1 cellular context compared by ENCODE assay signal in the genomic region with DNA sequence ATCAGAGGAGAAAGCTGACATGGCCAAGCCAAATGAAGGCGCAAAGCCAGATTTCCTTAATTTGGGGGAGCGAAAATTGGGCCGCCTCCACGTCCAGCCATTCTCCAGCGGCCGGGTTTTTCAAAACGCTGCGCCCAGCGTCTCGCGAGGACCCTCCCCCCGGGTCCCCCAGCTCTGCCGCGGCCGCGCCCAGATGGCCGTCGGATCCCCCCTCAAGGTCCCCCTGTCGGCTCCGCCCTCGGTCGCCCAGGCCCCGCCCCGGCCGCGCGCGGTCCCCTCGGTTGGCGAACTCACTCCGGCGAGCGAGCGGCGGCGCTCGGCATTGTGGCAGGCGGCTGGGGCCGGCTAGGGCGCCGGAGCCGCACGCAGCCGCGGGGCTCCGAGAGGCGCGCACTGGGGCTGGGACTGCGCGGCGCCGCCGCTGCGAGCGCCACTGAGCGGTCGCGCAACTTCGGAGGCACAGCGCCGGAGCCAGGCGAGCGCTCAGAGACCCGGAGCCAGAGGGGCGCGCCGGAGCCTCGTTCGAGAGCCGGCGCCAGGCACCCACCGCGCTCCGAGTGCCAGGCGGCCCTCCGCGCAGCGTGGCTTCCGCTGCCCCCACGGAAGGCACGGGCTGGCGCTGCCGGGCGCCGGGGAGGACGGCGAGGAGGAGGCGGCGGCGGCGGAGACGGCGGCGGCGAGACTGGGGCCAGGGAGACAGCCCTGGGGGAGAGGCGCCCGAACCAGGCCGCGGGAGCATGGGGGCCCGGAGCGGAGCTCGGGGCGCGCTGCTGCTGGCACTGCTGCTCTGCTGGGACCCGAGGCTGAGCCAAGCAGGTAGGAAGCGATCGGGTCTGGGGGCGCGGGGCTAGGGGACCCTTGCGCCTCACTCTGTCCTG.
A peak's percentile ranks its signal among the peaks of the same experiment; 100 is the strongest.
TF ChIP-seq lines count a peak whose summit lies in the region.

Gene UNC5B, plus strand, starts transcription at position 322 of the 878 bp plus-strand sequence. Its CDS starts 416 bp downstream, at position 738.

TF ChIP-seq in HepG2, 621 proteins besides CTCF, POLR2A, EP300 and RAD21 (continued from another document):
- TF ChIP-seq, protein P1, sequence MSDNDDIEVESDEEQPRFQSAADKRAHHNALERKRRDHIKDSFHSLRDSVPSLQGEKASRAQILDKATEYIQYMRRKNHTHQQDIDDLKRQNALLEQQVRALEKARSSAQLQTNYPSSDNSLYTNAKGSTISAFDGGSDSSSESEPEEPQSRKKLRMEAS (IDR thresholded peaks at IDR 0.05), result 0 out of 2 replicates have a peak, but pooled peaks have one; percentile 26
- TF ChIP-seq, protein P2, sequence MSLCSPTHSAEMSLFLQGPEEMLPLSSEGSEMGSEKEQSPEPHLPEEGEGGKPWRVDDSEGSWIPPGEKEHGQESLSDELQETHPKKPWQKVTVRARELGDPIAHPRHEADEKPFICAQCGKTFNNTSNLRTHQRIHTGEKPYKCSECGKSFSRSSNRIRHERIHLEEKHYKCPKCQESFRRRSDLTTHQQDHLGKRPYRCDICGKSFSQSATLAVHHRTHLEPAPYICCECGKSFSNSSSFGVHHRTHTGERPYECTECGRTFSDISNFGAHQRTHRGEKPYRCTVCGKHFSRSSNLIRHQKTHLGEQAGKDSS (CRISPR knock-in tag; IDR thresholded peaks at IDR 0.05; ENCODE audit: borderline replicate concordance, low read depth), result no peak
- no peak for TF ChIP-seq ZKSCAN1 (IDR thresholded peaks at IDR 0.05; ENCODE audit: low read length)
- TF ChIP-seq ZNF354B (CRISPR knock-in tag; IDR thresholded peaks at IDR 0.05), result no peak
- TF ChIP-seq MATR3 (CRISPR knock-in tag; IDR thresholded peaks at IDR 0.05), result no peak
- no peak for TF ChIP-seq GTF3A (CRISPR knock-in tag; conservative IDR thresholded peaks at IDR 0.05)
- no peak for TF ChIP-seq CBFB (CRISPR knock-in tag; IDR thresholded peaks at IDR 0.05)
- TF ChIP-seq ZBTB21 (CRISPR knock-in tag; IDR thresholded peaks at IDR 0.05), result no peak
- TF ChIP-seq YEATS4 (CRISPR knock-in tag; IDR thresholded peaks at IDR 0.05; ENCODE audit: borderline replicate concordance), result no peak
- TF ChIP-seq AKAP8 (CRISPR knock-in tag; IDR thresholded peaks at IDR 0.05), result no peak
- TF ChIP-seq HNRNPLL (IDR thresholded peaks at IDR 0.05; ENCODE audit: low read depth, low read length, poor library complexity, severe bottlenecking), result peak; percentile 74
- TF ChIP-seq GMEB1 (CRISPR knock-in tag; IDR thresholded peaks at IDR 0.05; ENCODE audit: borderline replicate concordance), result no peak
- no peak for TF ChIP-seq ATAD3A (CRISPR knock-in tag; IDR thresholded peaks at IDR 0.05)
- TF ChIP-seq TEAD3 (CRISPR knock-in tag; optimal IDR thresholded peaks at IDR 0.05; ENCODE audit: borderline replicate concordance), result no peak
- TF ChIP-seq NR0B2 (CRISPR knock-in tag; IDR thresholded peaks at IDR 0.05), result no peak
- TF ChIP-seq BCLAF1 (IDR thresholded peaks at IDR 0.05), result no peak
- TF ChIP-seq, protein P3, sequence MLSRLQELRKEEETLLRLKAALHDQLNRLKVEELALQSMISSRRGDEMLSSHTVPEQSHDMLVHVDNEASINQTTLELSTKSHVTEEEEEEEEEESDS (CRISPR knock-in tag; IDR thresholded peaks at IDR 0.05; ENCODE audit: borderline replicate concordance), result no peak
- TF ChIP-seq TFAP4 (IDR thresholded peaks at IDR 0.05; ENCODE audit: borderline replicate concordance, low read depth), result no peak
- TF ChIP-seq HNRNPK (IDR thresholded peaks at IDR 0.05; ENCODE audit: low read depth, low read length, poor library complexity, severe bottlenecking), result no peak
- TF ChIP-seq FOXA1 (IDR thresholded peaks at IDR 0.05), result no peak
- no peak for TF ChIP-seq FOXA1 (CRISPR knock-in tag; IDR thresholded peaks at IDR 0.05)
- TF ChIP-seq FOXO1 (CRISPR knock-in tag; IDR thresholded peaks at IDR 0.05), result no peak
- no peak for TF ChIP-seq ZNF282 (IDR thresholded peaks at IDR 0.05; ENCODE audit: partially characterized antibody)
- TF ChIP-seq, protein P4, sequence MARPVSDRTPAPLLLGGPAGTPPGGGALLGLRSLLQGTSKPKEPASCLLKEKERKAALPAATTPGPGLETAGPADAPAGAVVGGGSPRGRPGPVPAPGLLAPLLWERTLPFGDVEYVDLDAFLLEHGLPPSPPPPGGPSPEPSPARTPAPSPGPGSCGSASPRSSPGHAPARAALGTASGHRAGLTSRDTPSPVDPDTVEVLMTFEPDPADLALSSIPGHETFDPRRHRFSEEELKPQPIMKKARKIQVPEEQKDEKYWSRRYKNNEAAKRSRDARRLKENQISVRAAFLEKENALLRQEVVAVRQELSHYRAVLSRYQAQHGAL (CRISPR knock-in tag; IDR thresholded peaks at IDR 0.05; ENCODE audit: not compliant biosample characterization), result no peak
- no peak for TF ChIP-seq ZNF615 (CRISPR knock-in tag; IDR thresholded peaks at IDR 0.05; ENCODE audit: borderline replicate concordance)
- no peak for TF ChIP-seq MED1 (CRISPR knock-in tag; IDR thresholded peaks at IDR 0.05)
- peak; percentile 67 for TF ChIP-seq XRCC5 (optimal IDR thresholded peaks at IDR 0.05; ENCODE audit: low read length)
- TF ChIP-seq TSC22D2 (CRISPR knock-in tag; IDR thresholded peaks at IDR 0.05; ENCODE audit: borderline replicate concordance), result no peak
- TF ChIP-seq, protein P5, sequence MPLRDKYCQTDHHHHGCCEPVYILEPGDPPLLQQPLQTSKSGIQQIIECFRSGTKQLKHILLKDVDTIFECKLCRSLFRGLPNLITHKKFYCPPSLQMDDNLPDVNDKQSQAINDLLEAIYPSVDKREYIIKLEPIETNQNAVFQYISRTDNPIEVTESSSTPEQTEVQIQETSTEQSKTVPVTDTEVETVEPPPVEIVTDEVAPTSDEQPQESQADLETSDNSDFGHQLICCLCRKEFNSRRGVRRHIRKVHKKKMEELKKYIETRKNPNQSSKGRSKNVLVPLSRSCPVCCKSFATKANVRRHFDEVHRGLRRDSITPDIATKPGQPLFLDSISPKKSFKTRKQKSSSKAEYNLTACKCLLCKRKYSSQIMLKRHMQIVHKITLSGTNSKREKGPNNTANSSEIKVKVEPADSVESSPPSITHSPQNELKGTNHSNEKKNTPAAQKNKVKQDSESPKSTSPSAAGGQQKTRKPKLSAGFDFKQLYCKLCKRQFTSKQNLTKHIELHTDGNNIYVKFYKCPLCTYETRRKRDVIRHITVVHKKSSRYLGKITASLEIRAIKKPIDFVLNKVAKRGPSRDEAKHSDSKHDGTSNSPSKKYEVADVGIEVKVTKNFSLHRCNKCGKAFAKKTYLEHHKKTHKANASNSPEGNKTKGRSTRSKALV (CRISPR knock-in tag; IDR thresholded peaks at IDR 0.05), result peak; percentile 8
- peak; percentile 29 for TF ChIP-seq SKI (IDR thresholded peaks at IDR 0.05; ENCODE audit: partially characterized antibody)
- TF ChIP-seq CC2D1A (CRISPR knock-in tag; IDR thresholded peaks at IDR 0.05), result no peak
- TF ChIP-seq PAX8 (CRISPR knock-in tag; IDR thresholded peaks at IDR 0.05; ENCODE audit: borderline replicate concordance), result no peak
- no peak for TF ChIP-seq CHCHD3 (CRISPR knock-in tag; IDR thresholded peaks at IDR 0.05)
- TF ChIP-seq RFX3 (CRISPR knock-in tag; IDR thresholded peaks at IDR 0.05), result no peak
- no peak for TF ChIP-seq ZSCAN22 (CRISPR knock-in tag; IDR thresholded peaks at IDR 0.05)
- no peak for TF ChIP-seq ZNF720 (CRISPR knock-in tag; IDR thresholded peaks at IDR 0.05)
- TF ChIP-seq SP140L (CRISPR knock-in tag; IDR thresholded peaks at IDR 0.05; ENCODE audit: borderline replicate concordance), result no peak
- TF ChIP-seq ZNF547 (CRISPR knock-in tag; IDR thresholded peaks at IDR 0.05), result no peak
- TF ChIP-seq ZNF484 (CRISPR knock-in tag; IDR thresholded peaks at IDR 0.05; ENCODE audit: borderline replicate concordance, low read depth), result no peak
- no peak for TF ChIP-seq NKX3-1 (CRISPR knock-in tag; IDR thresholded peaks at IDR 0.05)
TF ChIP-seq in HepG2: peak in this region for 11.
